8 cellular contexts compared by ENCODE assay signal in the genomic region with DNA sequence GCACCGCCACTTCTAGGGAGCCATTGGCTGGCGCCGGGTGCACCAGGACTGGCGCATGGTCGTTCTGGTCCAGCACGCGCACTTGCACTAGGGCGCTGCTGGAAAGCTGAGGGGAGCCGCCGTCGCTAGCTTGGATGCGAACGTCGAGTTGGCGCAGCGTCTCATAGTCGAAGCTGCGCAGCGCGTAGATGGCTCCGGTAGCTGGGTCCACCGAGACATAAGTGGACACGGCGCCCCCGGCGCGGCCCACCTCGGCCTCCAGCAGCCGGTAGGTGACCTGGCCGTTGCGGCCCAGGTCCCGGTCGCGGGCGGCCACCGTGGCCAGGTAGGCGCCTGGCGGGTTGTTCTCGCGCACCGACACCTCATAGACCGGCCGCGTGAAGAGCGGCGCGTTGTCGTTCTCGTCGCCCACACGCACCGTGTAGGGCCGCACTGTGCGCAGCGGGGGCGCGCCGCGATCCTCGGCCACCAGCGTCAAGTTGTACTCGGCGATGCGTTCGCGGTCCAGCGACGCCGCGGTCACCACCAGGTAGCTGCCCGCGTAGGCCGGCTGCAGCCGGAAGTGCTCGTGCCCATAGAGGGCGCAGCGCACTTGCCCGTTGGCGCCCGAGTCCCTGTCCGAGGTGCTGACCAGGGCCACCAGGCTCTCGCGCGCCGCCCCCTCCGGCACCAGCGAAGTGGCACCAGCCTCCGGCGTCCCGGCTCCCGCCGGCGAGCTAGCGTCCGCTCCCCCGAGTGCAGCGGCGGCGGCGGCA. TPM values are rescaled to one million over a fixed set of nuclear protein-coding genes. Genes with fewer than 3 reads are reported as not detected.
DNase-seq lines count a peak whose midpoint lies in the region; ATAC-seq and TF ChIP-seq lines count a peak whose summit lies in the region.
"Had no signal": no experiment of that assay in that cellular context is flagged by ENCODE, and none has a peak within 500 bp of the region (broad histone marks: within the 10 kb centered on the region; RNA-seq: fewer than 3 reads in every experiment).

No MANE protein-coding gene starts in this region.

- H3K4me3 ChIP-seq in astrocyte of the cerebellum (ENCODE audit: low read depth, low read length) (no peak overlapping the region), iPS-18a (ENCODE audit: low read length) (peak overlapping the region; percentile 83), spleen (peak overlapping the region in 6 of 8 donors; percentile 8 to 51 (median 13))

- TF ChIP-seq POLR2A in spleen (IDR thresholded peaks at IDR 0.05) = no peak

- in situ Hi-C loops in astrocyte of the cerebellum (cut with HindIII; ENCODE audit: low sequenced_read_pairs) = no loop called here

- H3K27me3 ChIP-seq in iPS-18a (ENCODE audit: control insufficient read depth, insufficient read depth, low read length) = peaks cover 61% of the 10 kb centered on the region
- peaks cover 20 to 100% (median 81%) of the 10 kb centered on the region in 7 donors for H3K27me3 ChIP-seq in spleen (replicated peaks in 1 of 7)

- ATAC-seq in HG03039 (IDR thresholded peaks at IDR 0.05; ENCODE audit: unreplicated experiment) = no peak
- no peak for ATAC-seq in naive thymus-derived CD8-positive, alpha-beta T cell

- peaks cover 0 to 16% (median 5%) of the 10 kb centered on the region in 9 donors for H3K9me3 Mint-ChIP-seq in naive thymus-derived CD8-positive, alpha-beta T cell

- H3K4me1 Mint-ChIP-seq in naive thymus-derived CD8-positive, alpha-beta T cell = peaks cover 12 to 36% (median 26%) of the 10 kb centered on the region in 4 donors

- peaks cover 38 to 72% (median 57%) of the 10 kb centered on the region in 5 donors for H3K27me3 Mint-ChIP-seq in naive thymus-derived CD8-positive, alpha-beta T cell

- H3K9ac ChIP-seq in iPS-18a (ENCODE audit: low read length) = no peak overlapping the region

- H3K36me3 Mint-ChIP-seq in naive thymus-derived CD8-positive, alpha-beta T cell = peaks cover 0 to 19% (median 16%) of the 10 kb centered on the region in 3 donors

- POLR2A ChIA-PET in naive thymus-derived CD8-positive, alpha-beta T cell (lab: Charles Lee) = no interaction called here

- WGBS in spleen, 5 donors = 4 to 20% (median 8%) methylated on average over 9 to 100 of the region's 100 CpGs

- TF ChIP-seq CTCF in astrocyte of the cerebellum (IDR thresholded peaks at IDR 0.05; ENCODE audit: low read depth, low read length, missing control alignments) = peak; percentile 32
- peak in 3 of 11 experiments; percentile 2 to 24 (median 10) for TF ChIP-seq CTCF in spleen (IDR thresholded peaks at IDR 0.05 in 8 of 11, conservative IDR thresholded peaks at IDR 0.05 in 3 of 11)

- H3K4me1 ChIP-seq in iPS-18a (ENCODE audit: control insufficient read depth, low read depth, low read length) (peaks cover 11% of the 10 kb centered on the region), spleen (peaks cover 7 to 57% (median 28%) of the 10 kb centered on the region in 6 donors)

- H3K9me3 ChIP-seq in iPS-18a (ENCODE audit: control insufficient read depth, low read depth, low read length) (no peaks in the 10 kb centered on the region), spleen (peaks cover 0 to 39% (median 0%) of the 10 kb centered on the region in 8 donors)

- H3K27ac ChIP-seq in iPS-18a (ENCODE audit: low read length) = no peak overlapping the region
- no peak overlapping the region for H3K27ac ChIP-seq in spleen

- DNase-seq in HK-2 (ENCODE audit: unreplicated experiment) = peak; percentile 35
- no peak for DNase-seq in astrocyte of the cerebellum (ENCODE audit: low read depth)
- DNase-seq in spleen = peak; percentile 78
- DNase-seq in NCI-H446 treated with DMSO at 0.1 percent for 48 hours (lab: John Stamatoyannopoulos, UW) = no peak
- no peak for DNase-seq in naive thymus-derived CD8-positive, alpha-beta T cell
- DNase-seq: naive B cell had no signal

- H3K4me3 Mint-ChIP-seq in naive thymus-derived CD8-positive, alpha-beta T cell = peak overlapping the region in 1 of 10 donors; percentile 16

- H3K36me3 ChIP-seq in iPS-18a (ENCODE audit: control insufficient read depth, low read depth, low read length) (no peaks in the 10 kb centered on the region), spleen (no peaks in the 10 kb centered on the region)

- no peak overlapping the region for H3K27ac Mint-ChIP-seq in naive thymus-derived CD8-positive, alpha-beta T cell
- H3K27ac Mint-ChIP-seq: naive B cell had no signal

- intact Hi-C loops in spleen (cut with DNase I; ENCODE audit: low total_unique reads) = no loop called here

RNA-seq across cellular contexts. Expression of a gene that starts 1.7 kb away (rescaled TPM):
- not detected for total RNA-seq in spleen
- not detected for polyA plus RNA-seq in spleen
- total RNA-seq in naive thymus-derived CD8-positive, alpha-beta T cell = not detected
- polyA plus RNA-seq in naive thymus-derived CD8-positive, alpha-beta T cell = not detected

Comparison
In these comparisons a context has a peak if more than half of its experiments do, and no peak if none do; other contexts are left out.
1. DNase-seq: peak in HK-2 (single experiment) and spleen (single experiment); none in astrocyte of the cerebellum (single experiment), NCI-H446 treated with DMSO at 0.1 percent for 48 hours (single experiment) and naive thymus-derived CD8-positive, alpha-beta T cell (0 of 10).